Comparison of ENCODE assay signal across 8 cellular contexts in genomic region chr6:3117912-3118352, GRCh38. TPM values are rescaled to one million over a fixed set of nuclear protein-coding genes. Genes with fewer than 3 reads are reported as not detected.
A peak's percentile ranks its signal among the peaks of the same experiment; 100 is the strongest.
DNase-seq lines count a peak whose midpoint lies in the region; ATAC-seq and TF ChIP-seq lines count a peak whose summit lies in the region.

No MANE protein-coding gene starts in this region.

- peak overlapping the region; percentile 39 for H3K27ac ChIP-seq in RWPE2 (ENCODE audit: poor library complexity, severe bottlenecking)

- H3K36me3 ChIP-seq in RWPE2 (ENCODE audit: low read depth) = no peaks in the 10 kb centered on the region

- no peaks in the 10 kb centered on the region for H3K9me3 ChIP-seq in RWPE2 (ENCODE audit: severe bottlenecking)

- TF ChIP-seq CTCF in RWPE2 (IDR thresholded peaks at IDR 0.05; ENCODE audit: poor library complexity, severe bottlenecking) = no peak
- no peak for TF ChIP-seq CTCF in fibroblast of the aortic adventitia (IDR thresholded peaks at IDR 0.05; ENCODE audit: insufficient read depth, low read length)

- H3K4me1 ChIP-seq in RWPE2 (ENCODE audit: insufficient read depth, poor library complexity, severe bottlenecking) = peaks cover 9% of the 10 kb centered on the region

- peak overlapping the region; percentile 61 for H3K4me3 ChIP-seq in RWPE2 (ENCODE audit: severe bottlenecking)
- peak overlapping the region; percentile 85 for H3K4me3 ChIP-seq in fibroblast of the aortic adventitia (ENCODE audit: low read depth, low read length)
- H3K4me3 ChIP-seq in skeletal muscle cell (ENCODE audit: low read depth, low read length) = peak overlapping the region; percentile 76

- no peaks in the 10 kb centered on the region for H3K27me3 ChIP-seq in RWPE2 (ENCODE audit: insufficient read depth, poor library complexity, severe bottlenecking)

- no peak for DNase-seq in RWPE2 (ENCODE audit: low spot score)
- DNase-seq in fibroblast of the aortic adventitia (ENCODE audit: low read depth) = no peak
- peak; percentile 28 for DNase-seq in skeletal muscle cell (ENCODE audit: low read depth)
- DNase-seq in head of caudate nucleus = no peak
- DNase-seq in DMS79 treated with DMSO at 0.1 percent for 48 hours (lab: John Stamatoyannopoulos, UW) = no peak
- no peak for DNase-seq in NCI-H1105 treated with DMSO at 0.1 percent for 48 hours (lab: John Stamatoyannopoulos, UW)

- intact Hi-C loops in head of caudate nucleus (cut with DNase I) = loop anchor here (5.0 kb wide), 1 partner anchor 46 kb away; no protein-coding TSS in a partner anchor

- ATAC-seq in GM19455 (IDR thresholded peaks at IDR 0.05; ENCODE audit: unreplicated experiment) = peak; percentile 2
- ATAC-seq in RWPE2 (ENCODE audit: low read depth) = peak; percentile 7; the same call in 2 of the 3 replicates
- no peak for ATAC-seq in HG03025 (IDR thresholded peaks at IDR 0.05; ENCODE audit: low FRiP score, unreplicated experiment)

RNA-seq across cellular contexts. Expression of gene BPHL, which starts 0.6 kb away (rescaled TPM):
- 14.8 and 17.7 TPM in 2 replicates for total RNA-seq in fibroblast of the aortic adventitia (ENCODE audit: low replicate concordance)

RNA-seq across cellular contexts. Expression of gene TUBB2A, which starts 39.4 kb away (rescaled TPM):
- total RNA-seq in fibroblast of the aortic adventitia (ENCODE audit: low replicate concordance) = 5.0 and 45.5 TPM in 2 replicates

RNA-seq across cellular contexts. Expression of gene RIPK1, which starts 49.6 kb away (rescaled TPM):
- total RNA-seq in fibroblast of the aortic adventitia (ENCODE audit: low replicate concordance) = 20.0 and 34.4 TPM in 2 replicates
